In the genomic region with DNA sequence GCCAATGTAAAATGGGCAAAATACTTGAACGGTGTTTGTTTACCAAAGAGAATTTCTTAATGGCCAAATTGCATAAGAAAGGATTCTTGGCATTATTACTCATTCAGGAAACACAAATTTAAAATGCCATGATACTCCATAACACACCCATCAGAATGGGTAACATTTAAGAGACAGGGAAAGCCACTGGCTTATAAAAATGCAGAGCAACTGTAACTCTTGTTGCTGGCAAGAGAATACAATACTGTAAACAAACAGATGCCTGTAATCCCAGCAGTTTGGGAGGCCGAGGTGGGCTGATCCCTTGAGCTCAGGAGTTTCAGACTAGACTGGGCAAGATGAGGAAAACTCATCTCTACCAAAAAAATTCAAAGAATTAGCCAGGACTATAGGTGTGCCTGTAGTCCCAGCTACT, we compare ENCODE assay signal across 7 cellular contexts.
DNase-seq lines count a peak whose midpoint lies in the region; ATAC-seq and TF ChIP-seq lines count a peak whose summit lies in the region.
"Not testable (repeated sequence)": the region's sequence is repeated elsewhere in the genome, so short reads cannot be mapped to it uniquely, and the experiment has no call there.

No MANE protein-coding gene starts in this region.

- not testable (repeated sequence) for H3K36me3 Mint-ChIP-seq in Calu3 (ENCODE audit: insufficient read depth, unreplicated experiment)

- H3K4me3 ChIP-seq in HFF-Myc (replicated peaks; ENCODE audit: low read depth, low read length); PC-3 (ENCODE audit: low read length); mammary epithelial cell (replicated peaks in 1 of 3; ENCODE audit: insufficient read depth in 1 of 3, low read depth in 2 of 3, low read length in 3 of 3); osteoblast (ENCODE audit: insufficient read depth, low read length): not testable (repeated sequence)

- 0% methylated on average over 2 of the region's 2 CpGs for whole genome bisulfite sequencing in mammary epithelial cell (ENCODE audit: low coverage, missing lambda C conversion rate)

- H3K9me3 Mint-ChIP-seq in Calu3 (ENCODE audit: low read depth, unreplicated experiment) = not testable (repeated sequence)

- intact Hi-C loops in Calu3 (cut with micrococcal nuclease; ENCODE audit: unreplicated experiment); PC-3 (cut with micrococcal nuclease); mammary epithelial cell (cut with micrococcal nuclease): not testable (repeated sequence)

- H3K36me3 ChIP-seq in PC-3 (ENCODE audit: low read depth, low read length); mammary epithelial cell (ENCODE audit: insufficient read depth, low read length); osteoblast (ENCODE audit: insufficient read depth, low read length): not testable (repeated sequence)

- POLR2A ChIA-PET in PC-3 (lab: Charles Lee; ENCODE audit: unreplicated experiment) = interaction anchor here (1.0 to 1.5 kb wide), 2 partner anchors 14 to 56 kb away, joined by 3 to 4 read pairs; no protein-coding TSS in a partner anchor

- H3K27ac ChIP-seq in PC-3 (ENCODE audit: low read length) (peak overlapping the region; percentile 40), mammary epithelial cell (ENCODE audit: insufficient read depth, low read depth, low read length) (peak overlapping the region; percentile 48)
- H3K27ac ChIP-seq in osteoblast (ENCODE audit: low read depth, low read length) = not testable (repeated sequence)

- CTCF ChIA-PET in Calu3 (lab: Charles Lee); PC-3 (lab: Charles Lee); mammary epithelial cell (lab: Charles Lee; ENCODE audit: low non-redundant PET): not testable (repeated sequence)

- not testable (repeated sequence) for H3K9me3 ChIP-seq in PC-3 (ENCODE audit: low read length); mammary epithelial cell (replicated peaks; ENCODE audit: insufficient read depth, low read length); osteoblast (ENCODE audit: low read depth, low read length)

- peaks cover 34% of the 10 kb centered on the region for H3K4me1 Mint-ChIP-seq in Calu3 (ENCODE audit: low read depth, unreplicated experiment)

- not testable (repeated sequence) for H3K9me2 ChIP-seq in PC-3 (replicated peaks; ENCODE audit: low read length)

- peak overlapping the region; percentile 3 for H3K27ac Mint-ChIP-seq in Calu3 (ENCODE audit: unreplicated experiment)

- dilution Hi-C loops in mammary epithelial cell (cut with HindIII; ENCODE audit: low sequenced_read_pairs) = not testable (repeated sequence)

- H4K20me1 ChIP-seq in PC-3 (ENCODE audit: low read length); mammary epithelial cell (ENCODE audit: insufficient read depth, low read length); osteoblast (ENCODE audit: insufficient read depth, low read length): not testable (repeated sequence)

- not testable (repeated sequence) for H3K4me3 Mint-ChIP-seq in Calu3 (ENCODE audit: low read depth, unreplicated experiment)

- DNase-seq in Calu3; osteoblast (ENCODE audit: insufficient read length, low spot score, missing footprints): not testable (repeated sequence)
- peak; percentile 20 for DNase-seq in HFF-Myc (ENCODE audit: extremely low read depth, low read depth)
- DNase-seq in PC-3 = peak; percentile 76
- peak; percentile 63 for DNase-seq in mammary epithelial cell
- peak; percentile 84 for DNase-seq in fibroblast of gingiva (ENCODE audit: low read depth)
- DNase-seq in iris pigment epithelial cell (ENCODE audit: low read depth) = peak; percentile 48

- H2AFZ ChIP-seq in PC-3 (ENCODE audit: low read length) (peak overlapping the region; percentile 4; the same call in 1 of the 2 replicates), mammary epithelial cell (ENCODE audit: low read depth, low read length) (peak overlapping the region; percentile 66), osteoblast (ENCODE audit: low read length) (peak overlapping the region; percentile 7)

- not testable (repeated sequence) for BruUV-seq in Calu3 (replicated peaks; lab: Mats Ljungman, UMichigan); PC-3 (replicated peaks; lab: Mats Ljungman, UMichigan); mammary epithelial cell (replicated peaks; lab: Mats Ljungman, UMichigan)

- not testable (repeated sequence) for TF ChIP-seq CTCF in Calu3 (IDR thresholded peaks at IDR 0.05; ENCODE audit: unreplicated experiment); HFF-Myc (IDR thresholded peaks at IDR 0.05; ENCODE audit: low read depth, low read length, missing control alignments); PC-3 (conservative IDR thresholded peaks at IDR 0.05; ENCODE audit: low read depth, low read length); mammary epithelial cell (conservative IDR thresholded peaks at IDR 0.05 in 1 of 2, IDR thresholded peaks at IDR 0.05 in 1 of 2; ENCODE audit: extremely low read depth in 1 of 2, insufficient read depth in 1 of 2, low read depth in 1 of 2, low read length in 2 of 2); osteoblast (IDR thresholded peaks at IDR 0.05; ENCODE audit: extremely low read depth, low read depth, low read length)

- H3F3A ChIP-seq in PC-3 (ENCODE audit: low read length, unreplicated experiment) = not testable (repeated sequence)

- H3K9ac ChIP-seq in PC-3 (ENCODE audit: low read length); mammary epithelial cell (ENCODE audit: insufficient read depth, low read length): not testable (repeated sequence)

- not testable (repeated sequence) for H3K79me2 ChIP-seq in PC-3 (ENCODE audit: low read length); mammary epithelial cell (ENCODE audit: insufficient read depth, low read length); osteoblast (ENCODE audit: insufficient read depth, low read length)

- H3K4me1 ChIP-seq in PC-3 (ENCODE audit: insufficient read depth, low read length) (peaks cover 15% of the 10 kb centered on the region), mammary epithelial cell (ENCODE audit: insufficient read depth, low read length) (peaks cover 14% of the 10 kb centered on the region)
- H3K4me1 ChIP-seq in osteoblast (ENCODE audit: insufficient read depth, low read length) = not testable (repeated sequence)

- in situ Hi-C loops in mammary epithelial cell (cut with MboI; ENCODE audit: low sequenced_read_pairs in 2 of 2) = not testable (repeated sequence)

- not testable (repeated sequence) for H3K27me3 ChIP-seq in PC-3 (ENCODE audit: low read length); mammary epithelial cell (ENCODE audit: insufficient read depth, low read length); osteoblast (ENCODE audit: insufficient read depth, low read length)

- ATAC-seq in PC-3 = peak; percentile 97

- H3K4me2 ChIP-seq in PC-3 (ENCODE audit: low read length) (peak overlapping the region; percentile 62), mammary epithelial cell (ENCODE audit: insufficient read depth, low read depth, low read length) (peak overlapping the region; percentile 27)
- H3K4me2 ChIP-seq in osteoblast (ENCODE audit: insufficient read depth, low read length) = not testable (repeated sequence)

- H3K27me3 Mint-ChIP-seq in Calu3 (ENCODE audit: unreplicated experiment) = peaks cover 13% of the 10 kb centered on the region

Comparison
In these comparisons a context has a peak if more than half of its experiments do, and no peak if none do; other contexts are left out.
1. H2AFZ ChIP-seq: peak in every context shown above with its lines; median percentile 66 in mammary epithelial cell; 7 in osteoblast; 4 in PC-3.